Comparison of ENCODE assay signal across 18 cellular contexts in genomic region chr2:135975702-135976101, GRCh38. TPM values are rescaled to one million over a fixed set of nuclear protein-coding genes. Genes with fewer than 3 reads are reported as not detected.
DNase-seq lines count a peak whose midpoint lies in the region; ATAC-seq, FAIRE-seq and TF ChIP-seq lines count a peak whose summit lies in the region.
"Had no signal": no experiment of that assay in that cellular context is flagged by ENCODE, and none has a peak within 500 bp of the region (broad histone marks: within the 10 kb centered on the region; RNA-seq: fewer than 3 reads in every experiment).

No MANE protein-coding gene starts in this region.

- DNase-seq in activated CD4-positive, alpha-beta T cell treated with anti-CD3 and anti-CD28 coated beads, Interleukin-2, amount 10 ng/mL, durations not matched to agents 24 days and 14 days = no peak
- DNase-seq in activated CD4-positive, alpha-beta T cell treated with anti-CD3 and anti-CD28 coated beads for 1 hour = no peak
- DNase-seq in CD8-positive, alpha-beta T cell = no peak
- DNase-seq in Karpas-422 (no peak), GM12878 (ENCODE audit: low read depth, low spot score) (no peak), Right ventricle myocardium inferior (ENCODE audit: missing footprints) (no peak), endodermal cell (no peak)
- DNase-seq: Calu3, DMS 273 treated with DMSO at 0.1 percent for 48 hours, H7, KBM-7 had no signal

- peaks cover 52% of the 10 kb centered on the region for H3K4me1 Mint-ChIP-seq in activated CD4-positive, alpha-beta T cell treated with anti-CD3 and anti-CD28 coated beads, Interleukin-2, amount 10 ng/mL, durations not matched to agents 24 days and 14 days
- H3K4me1 Mint-ChIP-seq in CD8-positive, alpha-beta T cell (ENCODE audit: low read depth) = peaks cover 66% of the 10 kb centered on the region
- H3K4me1 Mint-ChIP-seq in endodermal cell = peaks cover under 1% of the 10 kb centered on the region

- intact Hi-C loops in activated CD4-positive, alpha-beta T cell treated with anti-CD3 and anti-CD28 coated beads, Interleukin-2, amount 10 ng/mL, durations not matched to agents 24 days and 14 days (cut with micrococcal nuclease) = no loop called here
- intact Hi-C loops in CD8-positive, alpha-beta T cell (cut with DNase I, micrococcal nuclease) = loop anchor here in 1 of 2 experiments (10.0 kb wide), 1 partner anchor 51 kb away; no protein-coding TSS in a partner anchor
- intact Hi-C loops in GM12878 (cut with micrococcal nuclease; ENCODE audit: unreplicated experiment) (no loop called here), Right ventricle myocardium inferior (cut with DNase I) (no loop called here)

- FAIRE-seq in GM12878 (lab: Jason Lieb, UNC) = no peak
- FAIRE-seq: GM12892, GM19239, HTR-8/SVneo had no signal

- H3K27ac ChIP-seq in CD8-positive, alpha-beta T cell (ENCODE audit: low read depth, low read length) = no peak overlapping the region
- H3K27ac ChIP-seq in Karpas-422 (ENCODE audit: low read length) (0 out of 2 replicates have a peak overlapping the region, but pooled peaks have one; percentile 16), GM12878 (ENCODE audit: control insufficient read depth, insufficient read depth) (no peak overlapping the region), endodermal cell (ENCODE audit: low read depth, low read length) (no peak overlapping the region)
- H3K27ac ChIP-seq: 22Rv1, BLaER1 had no signal

- TF ChIP-seq POLR2A in GM12878 (IDR thresholded peaks at IDR 0.05; ENCODE audit: low read depth, low read length) = no peak

- SMC1A ChIA-PET in GM12878 (lab: Charles Lee; ENCODE audit: uncharacterized antibody, unreplicated experiment) = interaction anchor here (0.8 to 2.3 kb wide), 13 partner anchors 9 to 83 kb away, joined by 3 to 15 read pairs (median 3); partner anchors contain the start of gene DARS1

- H3K79me2 ChIP-seq in Karpas-422 (ENCODE audit: low read length) = peaks cover 83% of the 10 kb centered on the region
- peaks cover 20% of the 10 kb centered on the region for H3K79me2 ChIP-seq in GM12878 (ENCODE audit: control insufficient read depth, insufficient read depth, low read length)

- H3K9ac ChIP-seq in Karpas-422 (ENCODE audit: low read length) = no peak overlapping the region
- H3K9ac ChIP-seq in GM12878 (ENCODE audit: control insufficient read depth, insufficient read depth, low read length) = no peak overlapping the region
- no peak overlapping the region for H3K9ac ChIP-seq in endodermal cell (ENCODE audit: extremely low read depth, low read length, poor library complexity, severe bottlenecking)
- H3K9ac ChIP-seq: BLaER1 had no signal

- H3K36me3 Mint-ChIP-seq in activated CD4-positive, alpha-beta T cell treated with anti-CD3 and anti-CD28 coated beads, Interleukin-2, amount 10 ng/mL, durations not matched to agents 24 days and 14 days (ENCODE audit: low read depth) = peaks cover 83% of the 10 kb centered on the region
- H3K36me3 Mint-ChIP-seq in CD8-positive, alpha-beta T cell = peaks cover 75% of the 10 kb centered on the region
- peaks cover 66% of the 10 kb centered on the region for H3K36me3 Mint-ChIP-seq in endodermal cell (ENCODE audit: low read depth)

- no peaks in the 10 kb centered on the region for H3K9me2 ChIP-seq in Karpas-422 (replicated peaks; ENCODE audit: insufficient read depth, low read length)

- 97% methylated on average over 2 of the region's 2 CpGs for WGBS in GM12878 (ENCODE audit: insufficient coverage, insufficient replicate concordance, low lambda C conversion rate, missing lambda C conversion rate)
- 86 to 90% methylated on average over 2 of the region's 2 CpGs for WGBS in endodermal cell (ENCODE audit: insufficient coverage in 1 of 2, insufficient read length in 1 of 2), 2 experiments

- H3K9me3 Mint-ChIP-seq in activated CD4-positive, alpha-beta T cell treated with anti-CD3 and anti-CD28 coated beads, Interleukin-2, amount 10 ng/mL, durations not matched to agents 24 days and 14 days = peaks cover 19% of the 10 kb centered on the region
- H3K9me3 Mint-ChIP-seq in CD8-positive, alpha-beta T cell = peaks cover 6% of the 10 kb centered on the region
- peaks cover 2% of the 10 kb centered on the region for H3K9me3 Mint-ChIP-seq in endodermal cell
- H3K9me3 Mint-ChIP-seq: GM23338 had no signal

- no peak for TF ChIP-seq CTCF in CD8-positive, alpha-beta T cell (IDR thresholded peaks at IDR 0.05)
- no peak for TF ChIP-seq CTCF in GM12878 (IDR thresholded peaks at IDR 0.05 in 2 of 3, conservative IDR thresholded peaks at IDR 0.05 in 1 of 3; ENCODE audit: control insufficient read depth in 2 of 3, extremely low read depth in 1 of 3, insufficient read depth in 1 of 3, low read depth in 3 of 3, low read length in 3 of 3)
- TF ChIP-seq CTCF in endodermal cell (conservative IDR thresholded peaks at IDR 0.05) = no peak

- H2AFZ ChIP-seq in Karpas-422 (ENCODE audit: low read length) (no peak overlapping the region), GM12878 (ENCODE audit: control insufficient read depth, low read depth, low read length) (no peak overlapping the region)
- H2AFZ ChIP-seq: GM23338 had no signal

- CTCF ChIA-PET in CD8-positive, alpha-beta T cell (lab: Charles Lee) = no interaction called here
- CTCF ChIA-PET in GM12878 (lab: Yijun Ruan, JAX) = interaction anchor here (0.6 to 2.3 kb wide), 3 partner anchors 9 to 38 kb away, joined by 3 to 8 read pairs (median 7); no protein-coding TSS in a partner anchor

- in situ Hi-C loops in GM12878 (cut with MboI) = no loop called here

- no peak for TF ChIP-seq RAD21 in GM12878 (IDR thresholded peaks at IDR 0.05; ENCODE audit: insufficient read depth, low read depth, low read length)

- H3K4me3 Mint-ChIP-seq in activated CD4-positive, alpha-beta T cell treated with anti-CD3 and anti-CD28 coated beads, Interleukin-2, amount 10 ng/mL, durations not matched to agents 24 days and 14 days = no peak overlapping the region
- no peak overlapping the region for H3K4me3 Mint-ChIP-seq in CD8-positive, alpha-beta T cell
- no peak overlapping the region for H3K4me3 Mint-ChIP-seq in endodermal cell
- H3K4me3 Mint-ChIP-seq: GM23338 had no signal

- H3K4me3 ChIP-seq in CD8-positive, alpha-beta T cell (ENCODE audit: low read depth, low read length) = no peak overlapping the region
- H3K4me3 ChIP-seq in Karpas-422 (ENCODE audit: low read length) = no peak overlapping the region
- H3K4me3 ChIP-seq in GM12878 = no peak overlapping the region
- no peak overlapping the region for H3K4me3 ChIP-seq in endodermal cell (ENCODE audit: low read length)
- H3K4me3 ChIP-seq: BLaER1, GM23338 had no signal

- peak overlapping the region; percentile 29 for H3K27ac Mint-ChIP-seq in activated CD4-positive, alpha-beta T cell treated with anti-CD3 and anti-CD28 coated beads, Interleukin-2, amount 10 ng/mL, durations not matched to agents 24 days and 14 days
- peak overlapping the region; percentile 19 for H3K27ac Mint-ChIP-seq in CD8-positive, alpha-beta T cell
- no peak overlapping the region for H3K27ac Mint-ChIP-seq in endodermal cell
- H3K27ac Mint-ChIP-seq: GM23338 had no signal

- peaks cover 3% of the 10 kb centered on the region for H3K36me3 ChIP-seq in CD8-positive, alpha-beta T cell (ENCODE audit: insufficient read depth, low read length)
- peaks cover 53% of the 10 kb centered on the region for H3K36me3 ChIP-seq in Karpas-422 (ENCODE audit: insufficient read depth, low read length)
- H3K36me3 ChIP-seq in GM12878 (ENCODE audit: control insufficient read depth in 2 of 2, insufficient read depth in 2 of 2, low read length in 1 of 2) = peaks cover 0 to 6% of the 10 kb centered on the region in 2 experiments; a peak in 2 of 4 replicates
- peaks cover 62% of the 10 kb centered on the region for H3K36me3 ChIP-seq in endodermal cell (ENCODE audit: control insufficient read depth, insufficient read depth, low read length)

- no TSS peak for BruUV-seq in GM12878 (replicated peaks; lab: Mats Ljungman, UMichigan)

- RAD21 ChIA-PET in GM12878 (lab: Charles Lee; ENCODE audit: unreplicated experiment) = interaction anchor here (0.6 to 2.2 kb wide), 13 partner anchors 8 to 974 kb away, joined by 3 to 9 read pairs (median 3); partner anchors contain the start of gene DARS1

- H3K9me3 ChIP-seq in CD8-positive, alpha-beta T cell (ENCODE audit: low read length) = no peaks in the 10 kb centered on the region
- H3K9me3 ChIP-seq in Karpas-422 (ENCODE audit: low read length) (no peaks in the 10 kb centered on the region), GM12878 (replicated peaks; ENCODE audit: control insufficient read depth, insufficient read depth, low read length) (no peaks in the 10 kb centered on the region; the same call in 1 of the 3 replicates), endodermal cell (ENCODE audit: control insufficient read depth, low read length) (peaks cover 7% of the 10 kb centered on the region)

- no peak for ATAC-seq in CD8-positive, alpha-beta T cell
- ATAC-seq in GM12878 = peak; percentile 32
- no peak for ATAC-seq in GM19035 (IDR thresholded peaks at IDR 0.05; ENCODE audit: unreplicated experiment)
- ATAC-seq in Right ventricle myocardium inferior = no peak
- ATAC-seq: GM23338 had no signal

- H4K20me1 ChIP-seq in Karpas-422 (ENCODE audit: insufficient read depth, low read depth, low read length) (no peaks in the 10 kb centered on the region), GM12878 (ENCODE audit: control insufficient read depth, insufficient read depth) (no peaks in the 10 kb centered on the region; the same call in 1 of the 2 replicates)

- peaks cover 4% of the 10 kb centered on the region for H3K4me1 ChIP-seq in CD8-positive, alpha-beta T cell (ENCODE audit: insufficient read depth, low read length)
- H3K4me1 ChIP-seq in Karpas-422 (ENCODE audit: low read length) (peaks cover 20% of the 10 kb centered on the region), GM12878 (ENCODE audit: control insufficient read depth, insufficient read depth, low read length) (peaks cover 6% of the 10 kb centered on the region), endodermal cell (ENCODE audit: control insufficient read depth, insufficient read depth, low read length) (no peaks in the 10 kb centered on the region)

- POLR2A ChIA-PET in CD8-positive, alpha-beta T cell (lab: Charles Lee) = interaction anchor here (0.8 kb wide), 1 partner anchor 74 kb away, joined by 4 read pairs; no protein-coding TSS in a partner anchor
- POLR2A ChIA-PET in GM12878 (lab: Charles Lee) = interaction anchor here (0.6 to 2.0 kb wide), 9 partner anchors 9 to 83 kb away, joined by 3 to 6 read pairs (median 4); no protein-coding TSS in a partner anchor

- H3K4me2 ChIP-seq in Karpas-422 (ENCODE audit: low read depth, low read length, poor library complexity, severe bottlenecking) = no peak overlapping the region
- no peak overlapping the region for H3K4me2 ChIP-seq in GM12878 (ENCODE audit: control insufficient read depth, insufficient read depth)
- H3K4me2 ChIP-seq: BLaER1, GM23338 had no signal

- no peaks in the 10 kb centered on the region for H3K27me3 Mint-ChIP-seq in activated CD4-positive, alpha-beta T cell treated with anti-CD3 and anti-CD28 coated beads, Interleukin-2, amount 10 ng/mL, durations not matched to agents 24 days and 14 days
- H3K27me3 Mint-ChIP-seq in CD8-positive, alpha-beta T cell (ENCODE audit: low read depth) = no peaks in the 10 kb centered on the region
- H3K27me3 Mint-ChIP-seq in endodermal cell (ENCODE audit: insufficient read depth) = no peaks in the 10 kb centered on the region

- H3K27me3 ChIP-seq in CD8-positive, alpha-beta T cell (ENCODE audit: insufficient read depth, low read length) = no peaks in the 10 kb centered on the region
- H3K27me3 ChIP-seq in Karpas-422 (ENCODE audit: low read length) (no peaks in the 10 kb centered on the region), GM12878 (replicated peaks in 1 of 2; ENCODE audit: control insufficient read depth in 2 of 2, insufficient read depth in 2 of 2, low read length in 1 of 2) (no peaks in the 10 kb centered on the region), endodermal cell (ENCODE audit: control insufficient read depth, insufficient read depth, low read length, poor library complexity, severe bottlenecking) (no peaks in the 10 kb centered on the region)
- H3K27me3 ChIP-seq: BLaER1 had no signal

- TF ChIP-seq EP300 in GM12878 (IDR thresholded peaks at IDR 0.05; ENCODE audit: borderline replicate concordance in 1 of 2, control insufficient read depth in 1 of 2, low read depth in 2 of 2, low read length in 2 of 2) = no peak

RNA-seq across cellular contexts. Expression of gene DARS1, which starts 9.7 kb away (rescaled TPM):
- total RNA-seq in activated CD4-positive, alpha-beta T cell treated with anti-CD3 and anti-CD28 coated beads, Interleukin-2, amount 10 ng/mL, durations not matched to agents 24 days and 14 days = 153 and 160 TPM in 2 replicates
- total RNA-seq in CD8-positive, alpha-beta T cell = 10 to 100 TPM; 33.4 to 35.8 TPM
- total RNA-seq in Karpas-422 (2014; rRNA removed; shearing (Covaris generic); ENCODE audit: low replicate concordance) = 131 and 185 TPM in 2 replicates
- total RNA-seq in GM12878 (2013; cell fraction: nucleolus; rRNA removed) = 304 and 337 TPM in 2 replicates
- total RNA-seq in GM12878 (2014; rRNA removed) = 91.0 and 119 TPM in 2 replicates
- 136 and 141 TPM in 2 replicates for total RNA-seq in GM12878 (2014; rRNA removed; fragmentation: Illumina TruSeq; extraction: Trizol)
- total RNA-seq in GM12878 (2021) = 102 and 105 TPM in 2 replicates
- 95.7 TPM for polyA plus RNA-seq in GM12878 (2011; ENCODE audit: low read depth)
- polyA plus RNA-seq in GM12878 (2011; rRNA removed) = 387 and 495 TPM in 2 replicates
- polyA plus RNA-seq in GM12878 (2011; cell fraction: cytosol; rRNA removed) = 119 and 126 TPM in 2 replicates
- 126 and 130 TPM in 2 replicates for polyA plus RNA-seq in GM12878 (2011; cell fraction: nucleus; rRNA removed)
- polyA plus RNA-seq in GM12878 (2012) = 95.1 and 139 TPM in 2 replicates
- polyA plus RNA-seq in GM12878 (2014; fragmentation: Illumina TruSeq; extraction: Trizol) = 155 and 196 TPM in 2 replicates
- polyA plus RNA-seq in GM12878 (2014; fragmentation: Nextera tagmentation; extraction: Ambion mirVana) = 100 to 1,000 TPM; 102 to 134 TPM
- polyA plus RNA-seq in GM12878 (2014; rRNA removed) = 79.7 and 93.1 TPM in 2 replicates
- 100 to 1,000 TPM; 171 to 187 TPM for polyA plus RNA-seq in GM12878 (2016; fragmentation: Nextera tagmentation; extraction: Ambion mirVana)
- 158 and 297 TPM in 2 replicates for polyA minus RNA-seq in GM12878 (2011; rRNA and poly(A)+ RNA removed)
- polyA minus RNA-seq in GM12878 (2011; cell fraction: cytosol; rRNA and poly(A)+ RNA removed) = 46.1 and 75.2 TPM in 2 replicates
- 43.8 and 61.5 TPM in 2 replicates for polyA minus RNA-seq in GM12878 (2011; cell fraction: nucleus; rRNA and poly(A)+ RNA removed)
- total RNA-seq in Right ventricle myocardium inferior = 67.3 TPM
- 10 to 100 TPM; 70.5 to 75.9 TPM for total RNA-seq in endodermal cell
- polyA plus RNA-seq in endodermal cell (2013, experiment 1 of 2) = 107 TPM
- 103 TPM for polyA plus RNA-seq in endodermal cell (2013, experiment 2 of 2)
